ENCODE assay signal across 8 cellular contexts in genomic region chr13:50365683-50366391, GRCh38.
A peak's percentile ranks its signal among the peaks of the same experiment; 100 is the strongest.
DNase-seq lines count a peak whose midpoint lies in the region; ATAC-seq and TF ChIP-seq lines count a peak whose summit lies in the region.

No MANE protein-coding gene starts in this region.

- BruUV-seq in Caco-2 (replicated peaks; lab: Mats Ljungman, UMichigan), result TSS peak; percentile 17

- no peaks in the 10 kb centered on the region; the same call in 1 of the 2 replicates for H3K36me3 ChIP-seq in Caco-2 (ENCODE audit: control insufficient read depth, insufficient read depth, low read length)
- H3K36me3 ChIP-seq in brain microvascular endothelial cell (replicated peaks), result no peaks in the 10 kb centered on the region

- H3K4me1 Mint-ChIP-seq in Caco-2 (ENCODE audit: low read depth, unreplicated experiment), result peaks cover 15% of the 10 kb centered on the region
- peaks cover 42% of the 10 kb centered on the region for H3K4me1 Mint-ChIP-seq in activated CD4-positive, alpha-beta T cell treated with anti-CD3 and anti-CD28 coated beads for 36 hours

- in situ Hi-C loops in brain microvascular endothelial cell (cut with HindIII; ENCODE audit: low pct_ligation_motif_present, low sequenced_read_pairs), result no loop called here

- POLR2A ChIA-PET in Caco-2 (lab: Charles Lee), result no interaction called here
- POLR2A ChIA-PET in activated CD4-positive, alpha-beta T cell treated with anti-CD3 and anti-CD28 coated beads for 36 hours (lab: Charles Lee), result interaction anchor here (0.6 to 1.9 kb wide), 2 partner anchors 45 to 240 kb away, joined by 3 to 4 read pairs; no protein-coding TSS in a partner anchor

- DNase-seq in Caco-2, result no peak
- DNase-seq in M059J (ENCODE audit: low read depth), result peak; percentile 77
- DNase-seq in activated CD4-positive, alpha-beta T cell treated with anti-CD3 and anti-CD28 coated beads for 36 hours, result peak; percentile 75
- DNase-seq in fibroblast of peridontal ligament (ENCODE audit: extremely low read depth), result peak; percentile 13
- peak; percentile 40 for DNase-seq in stimulated activated naive CD8-positive, alpha-beta T cell treated with anti-CD3 and anti-CD28 coated beads, Interleukin-15, Interleukin-2, amounts not matched to agents 100 U/mL and 50 U/mL, for 24 hours
- no peak for DNase-seq in brain microvascular endothelial cell
- no peak for DNase-seq in iPS-NIHi11 (ENCODE audit: low spot score)

- no peaks in the 10 kb centered on the region for H3K9me3 Mint-ChIP-seq in Caco-2 (ENCODE audit: unreplicated experiment)
- no peaks in the 10 kb centered on the region for H3K9me3 Mint-ChIP-seq in activated CD4-positive, alpha-beta T cell treated with anti-CD3 and anti-CD28 coated beads for 36 hours (ENCODE audit: low read depth)

- H3K27me3 ChIP-seq in Caco-2 (replicated peaks; ENCODE audit: control insufficient read depth, insufficient read depth, low read length), result no peaks in the 10 kb centered on the region
- no peaks in the 10 kb centered on the region for H3K27me3 ChIP-seq in brain microvascular endothelial cell (replicated peaks)

- no peaks in the 10 kb centered on the region for H3K4me1 ChIP-seq in Caco-2

- no peak overlapping the region for H3K4me3 ChIP-seq in Caco-2 (ENCODE audit: low read depth, low read length)
- H3K4me3 ChIP-seq in brain microvascular endothelial cell (ENCODE audit: low read depth, low read length), result no peak overlapping the region

- H3K9me3 ChIP-seq in Caco-2, result no peaks in the 10 kb centered on the region

- no peak overlapping the region for H3K27ac Mint-ChIP-seq in Caco-2 (ENCODE audit: unreplicated experiment)
- peak overlapping the region; percentile 55 for H3K27ac Mint-ChIP-seq in activated CD4-positive, alpha-beta T cell treated with anti-CD3 and anti-CD28 coated beads for 36 hours

- H3K27ac ChIP-seq in brain microvascular endothelial cell, result no peak overlapping the region

- CTCF ChIA-PET in Caco-2 (lab: Charles Lee), result interaction anchor here (0.6 kb wide), 2 partner anchors 56 to 237 kb away, joined by 4 to 5 read pairs; no protein-coding TSS in a partner anchor
- CTCF ChIA-PET in activated CD4-positive, alpha-beta T cell treated with anti-CD3 and anti-CD28 coated beads for 36 hours (lab: Charles Lee), result interaction anchor here (1.6 kb wide), 1 partner anchor 546 kb away, joined by 3 read pairs; no protein-coding TSS in a partner anchor

- no peak for TF ChIP-seq CTCF in Caco-2 (IDR thresholded peaks at IDR 0.05; ENCODE audit: insufficient read depth in 1 of 2, low read depth in 1 of 2, low read length in 1 of 2, severe bottlenecking in 1 of 2, unreplicated experiment in 1 of 2)
- no peak for TF ChIP-seq CTCF in brain microvascular endothelial cell (IDR thresholded peaks at IDR 0.05; ENCODE audit: low read depth, low read length, missing control alignments)

- ATAC-seq in GM21576 (IDR thresholded peaks at IDR 0.05; ENCODE audit: unreplicated experiment), result peak; percentile 57
- ATAC-seq in activated CD4-positive, alpha-beta T cell treated with anti-CD3 and anti-CD28 coated beads for 36 hours, result peak; percentile 64
- ATAC-seq in stimulated activated naive CD8-positive, alpha-beta T cell treated with anti-CD3 and anti-CD28 coated beads, Interleukin-15, Interleukin-2, amounts not matched to agents 100 U/mL and 50 U/mL, for 24 hours, result peak; percentile 65

- intact Hi-C loops in Caco-2 (cut with micrococcal nuclease; ENCODE audit: unreplicated experiment), result no loop called here
- intact Hi-C loops in activated CD4-positive, alpha-beta T cell treated with anti-CD3 and anti-CD28 coated beads for 36 hours (cut with DNase I, micrococcal nuclease), result loop anchor here (1.0 to 5.0 kb wide), 16 partner anchors 121 to 1436 kb away; partner anchors contain the start of genes TRIM13 (in 2 of the 2) and DHRS12 (in 1 of the 2)

- H3K27me3 Mint-ChIP-seq in Caco-2 (ENCODE audit: insufficient read depth, unreplicated experiment), result no peaks in the 10 kb centered on the region
- H3K27me3 Mint-ChIP-seq in activated CD4-positive, alpha-beta T cell treated with anti-CD3 and anti-CD28 coated beads for 36 hours, result peaks cover 34% of the 10 kb centered on the region

- H3K36me3 Mint-ChIP-seq in Caco-2 (ENCODE audit: insufficient read depth, unreplicated experiment), result no peaks in the 10 kb centered on the region
- H3K36me3 Mint-ChIP-seq in activated CD4-positive, alpha-beta T cell treated with anti-CD3 and anti-CD28 coated beads for 36 hours (ENCODE audit: low read depth), result no peaks in the 10 kb centered on the region

- no peak overlapping the region for H3K4me3 Mint-ChIP-seq in Caco-2 (ENCODE audit: unreplicated experiment)
- peak overlapping the region; percentile 13 for H3K4me3 Mint-ChIP-seq in activated CD4-positive, alpha-beta T cell treated with anti-CD3 and anti-CD28 coated beads for 36 hours

Comparison
In these comparisons a context has a peak if more than half of its experiments do, and no peak if none do; other contexts are left out.
1. DNase-seq: peak in M059J (single experiment), activated CD4-positive, alpha-beta T cell treated with anti-CD3 and anti-CD28 coated beads for 36 hours (single experiment), fibroblast of peridontal ligament (single experiment) and stimulated activated naive CD8-positive, alpha-beta T cell treated with anti-CD3 and anti-CD28 coated beads, Interleukin-15, Interleukin-2, amounts not matched to agents 100 U/mL and 50 U/mL, for 24 hours (single experiment); none in Caco-2 (0 of 2), brain microvascular endothelial cell (single experiment) and iPS-NIHi11 (single experiment).
2. Peak in every context shown above with its lines, with median percentiles within 50 percentile points of each other: ATAC-seq.